16 cellular contexts compared by ENCODE assay signal in the genomic region with DNA sequence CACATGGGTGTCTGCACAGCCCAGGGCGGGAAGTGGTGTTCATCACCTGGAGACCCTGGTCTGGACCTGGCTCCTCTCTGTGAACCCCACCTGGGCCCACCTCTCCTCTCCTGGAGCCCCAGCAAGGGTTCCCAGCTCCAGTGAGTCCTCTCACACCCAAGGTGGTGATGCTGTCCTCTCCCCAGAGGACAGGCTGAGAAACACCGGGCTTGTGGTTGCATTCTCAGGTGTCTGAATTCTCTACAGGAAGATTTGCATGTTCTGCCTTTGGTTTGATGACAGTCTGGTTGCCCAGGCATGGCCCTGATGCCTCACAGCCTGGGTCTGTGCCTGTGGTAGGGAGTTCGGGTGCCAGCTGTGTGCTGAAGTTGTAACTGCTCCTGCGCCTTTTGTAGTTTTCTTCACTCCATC. TPM values are rescaled to one million over a fixed set of nuclear protein-coding genes. Genes with fewer than 3 reads are reported as not detected.
A peak's percentile ranks its signal among the peaks of the same experiment; 100 is the strongest.
DNase-seq lines count a peak whose midpoint lies in the region; ATAC-seq and TF ChIP-seq lines count a peak whose summit lies in the region.
"Had no signal": no experiment of that assay in that cellular context is flagged by ENCODE, and none has a peak within 500 bp of the region (broad histone marks: within the 10 kb centered on the region; RNA-seq: fewer than 3 reads in every experiment).

No MANE protein-coding gene starts in this region.

- no peak for ATAC-seq in activated naive CD8-positive, alpha-beta T cell treated with anti-CD3 and anti-CD28 coated beads, Interleukin-2, amount 10 ng/mL, durations not matched to agents 7 days and 5 days (ENCODE audit: low read depth)
- ATAC-seq in activated naive CD8-positive, alpha-beta T cell treated with anti-CD3 and anti-CD28 coated beads, Interleukin-2, amount 50 U/mL, for 24 hours, result no peak
- ATAC-seq: left lung had no signal

- H3K4me3 Mint-ChIP-seq in activated naive CD8-positive, alpha-beta T cell treated with anti-CD3 and anti-CD28 coated beads, Interleukin-2, amount 10 ng/mL, durations not matched to agents 7 days and 5 days, result no peak overlapping the region
- no peak overlapping the region for H3K4me3 Mint-ChIP-seq in activated naive CD8-positive, alpha-beta T cell treated with anti-CD3 and anti-CD28 coated beads, Interleukin-2, amount 50 U/mL, for 24 hours
- no peak overlapping the region for H3K4me3 Mint-ChIP-seq in endodermal cell

- peaks cover 4% of the 10 kb centered on the region for H3K36me3 ChIP-seq in endodermal cell (ENCODE audit: control insufficient read depth, insufficient read depth, low read length)
- H3K36me3 ChIP-seq in spleen, result peaks cover 0 to 41% (median 19%) of the 10 kb centered on the region in 6 donors

- no peaks in the 10 kb centered on the region for H3K27me3 Mint-ChIP-seq in activated naive CD8-positive, alpha-beta T cell treated with anti-CD3 and anti-CD28 coated beads, Interleukin-2, amount 10 ng/mL, durations not matched to agents 7 days and 5 days
- no peaks in the 10 kb centered on the region for H3K27me3 Mint-ChIP-seq in activated naive CD8-positive, alpha-beta T cell treated with anti-CD3 and anti-CD28 coated beads, Interleukin-2, amount 50 U/mL, for 24 hours
- H3K27me3 Mint-ChIP-seq in endodermal cell (ENCODE audit: insufficient read depth), result no peaks in the 10 kb centered on the region

- H3K27ac ChIP-seq in endodermal cell (ENCODE audit: low read depth, low read length) (no peak overlapping the region), spleen (peak overlapping the region in 5 of 8 donors; percentile 26 to 94 (median 54))
- H3K27ac ChIP-seq: epithelial cell of prostate, left lung had no signal

- POLR2A ChIA-PET in activated naive CD8-positive, alpha-beta T cell treated with anti-CD3 and anti-CD28 coated beads, Interleukin-2, amount 10 ng/mL, durations not matched to agents 7 days and 5 days (lab: Charles Lee), result no interaction called here

- peak; percentile 17 for DNase-seq in activated naive CD8-positive, alpha-beta T cell treated with anti-CD3 and anti-CD28 coated beads, Interleukin-2, amount 10 ng/mL, durations not matched to agents 7 days and 5 days
- no peak for DNase-seq in activated naive CD8-positive, alpha-beta T cell treated with anti-CD3 and anti-CD28 coated beads, Interleukin-2, amount 50 U/mL, for 24 hours
- peak; percentile 38 for DNase-seq in NAMALWA (ENCODE audit: low spot score)
- DNase-seq in endodermal cell, result peak; percentile 34
- peak; percentile 73 for DNase-seq in spleen
- DNase-seq in inferior parietal cortex (ENCODE audit: extremely low spot score), result no peak
- no peak for DNase-seq in SW480 (ENCODE audit: low spot score)
- DNase-seq in stimulated activated naive CD4-positive, alpha-beta T cell (lab: John Stamatoyannopoulos, UW), result no peak
- DNase-seq: activated CD4-positive, alpha-beta T cell treated with anti-CD3 and anti-CD28 coated beads for 1 hour; central memory CD4-positive, alpha-beta T cell; DMS79 treated with DMSO at 0.1 percent for 48 hours; GOT3; left lung; nucleus accumbens; SW 1271 had no signal

- H3K27me3 ChIP-seq in endodermal cell (ENCODE audit: control insufficient read depth, insufficient read depth, low read length, poor library complexity, severe bottlenecking) (no peaks in the 10 kb centered on the region), spleen (replicated peaks in 1 of 7) (no peaks in the 10 kb centered on the region)
- H3K27me3 ChIP-seq: left lung had no signal

- H3K4me1 ChIP-seq in endodermal cell (ENCODE audit: control insufficient read depth, insufficient read depth, low read length) (peaks cover 8% of the 10 kb centered on the region), spleen (peaks cover 44 to 90% (median 73%) of the 10 kb centered on the region in 6 donors)

- H3K9ac ChIP-seq in endodermal cell (ENCODE audit: extremely low read depth, low read length, poor library complexity, severe bottlenecking), result no peak overlapping the region

- no peak for TF ChIP-seq POLR2A in spleen (IDR thresholded peaks at IDR 0.05)

- H3K4me1 Mint-ChIP-seq in activated naive CD8-positive, alpha-beta T cell treated with anti-CD3 and anti-CD28 coated beads, Interleukin-2, amount 10 ng/mL, durations not matched to agents 7 days and 5 days, result peaks cover 30% of the 10 kb centered on the region
- peaks cover 50% of the 10 kb centered on the region for H3K4me1 Mint-ChIP-seq in activated naive CD8-positive, alpha-beta T cell treated with anti-CD3 and anti-CD28 coated beads, Interleukin-2, amount 50 U/mL, for 24 hours
- peaks cover 37% of the 10 kb centered on the region for H3K4me1 Mint-ChIP-seq in endodermal cell

- H3K36me3 Mint-ChIP-seq in activated naive CD8-positive, alpha-beta T cell treated with anti-CD3 and anti-CD28 coated beads, Interleukin-2, amount 10 ng/mL, durations not matched to agents 7 days and 5 days, result peaks cover 1% of the 10 kb centered on the region
- H3K36me3 Mint-ChIP-seq in activated naive CD8-positive, alpha-beta T cell treated with anti-CD3 and anti-CD28 coated beads, Interleukin-2, amount 50 U/mL, for 24 hours (ENCODE audit: low read depth), result peaks cover 20% of the 10 kb centered on the region
- H3K36me3 Mint-ChIP-seq in endodermal cell (ENCODE audit: low read depth), result peaks cover 30% of the 10 kb centered on the region

- no peak overlapping the region for H3K4me3 ChIP-seq in endodermal cell (ENCODE audit: low read length)
- no peak overlapping the region for H3K4me3 ChIP-seq in spleen
- H3K4me3 ChIP-seq: left lung had no signal

- H3K9me3 Mint-ChIP-seq in activated naive CD8-positive, alpha-beta T cell treated with anti-CD3 and anti-CD28 coated beads, Interleukin-2, amount 10 ng/mL, durations not matched to agents 7 days and 5 days, result no peaks in the 10 kb centered on the region
- H3K9me3 Mint-ChIP-seq in activated naive CD8-positive, alpha-beta T cell treated with anti-CD3 and anti-CD28 coated beads, Interleukin-2, amount 50 U/mL, for 24 hours, result no peaks in the 10 kb centered on the region
- H3K9me3 Mint-ChIP-seq in endodermal cell, result no peaks in the 10 kb centered on the region

- H3K9me3 ChIP-seq in endodermal cell (ENCODE audit: control insufficient read depth, low read length) (no peaks in the 10 kb centered on the region), spleen (no peaks in the 10 kb centered on the region)
- H3K9me3 ChIP-seq: left lung had no signal

- H3K27ac Mint-ChIP-seq in activated naive CD8-positive, alpha-beta T cell treated with anti-CD3 and anti-CD28 coated beads, Interleukin-2, amount 10 ng/mL, durations not matched to agents 7 days and 5 days, result no peak overlapping the region
- no peak overlapping the region for H3K27ac Mint-ChIP-seq in activated naive CD8-positive, alpha-beta T cell treated with anti-CD3 and anti-CD28 coated beads, Interleukin-2, amount 50 U/mL, for 24 hours
- H3K27ac Mint-ChIP-seq in endodermal cell, result peak overlapping the region; percentile 67

- WGBS in endodermal cell (ENCODE audit: insufficient coverage in 1 of 2, insufficient read length in 1 of 2), 2 experiments, result 97 to 100% methylated on average over 1 to 4 of the region's 4 CpGs
- WGBS in spleen, 5 donors, result 61 to 85% (median 82%) methylated on average over 4 of the region's 4 CpGs

- TF ChIP-seq CTCF in endodermal cell (conservative IDR thresholded peaks at IDR 0.05), result no peak
- TF ChIP-seq CTCF in spleen (IDR thresholded peaks at IDR 0.05 in 8 of 11, conservative IDR thresholded peaks at IDR 0.05 in 3 of 11), result no peak

- intact Hi-C loops in spleen (cut with DNase I; ENCODE audit: low total_unique reads), result loop anchor here (10.0 kb wide), 1 partner anchor 51 kb away; the partner anchor contains the start of gene UVSSA

RNA-seq across cellular contexts. Expression of gene MAEA, which starts 3.8 kb away (rescaled TPM):
- total RNA-seq in activated naive CD8-positive, alpha-beta T cell treated with anti-CD3 and anti-CD28 coated beads, Interleukin-2, amount 10 ng/mL, durations not matched to agents 7 days and 5 days, result 10 to 100 TPM; 73.2 to 82.9 TPM
- total RNA-seq in endodermal cell (10 to 100 TPM; 48.8 to 72.7 TPM), spleen (100 to 1,000 TPM in 1 of 7 donors, 10 to 100 TPM in 6; 64.3 to 112 (median 85.6) TPM)
- polyA plus RNA-seq in endodermal cell (2013, experiment 1 of 2), result 72.4 TPM
- 65.4 TPM for polyA plus RNA-seq in endodermal cell (2013, experiment 2 of 2)
- 10 to 100 TPM; 46.6 to 76.5 (median 58.8) TPM for polyA plus RNA-seq in spleen

RNA-seq across cellular contexts. Expression of gene CTBP1, which starts 44.6 kb away (rescaled TPM):
- total RNA-seq in activated naive CD8-positive, alpha-beta T cell treated with anti-CD3 and anti-CD28 coated beads, Interleukin-2, amount 10 ng/mL, durations not matched to agents 7 days and 5 days, result 100 to 1,000 TPM; 194 to 211 TPM
- 100 to 1,000 TPM; 181 to 189 TPM for total RNA-seq in endodermal cell
- 145 TPM for polyA plus RNA-seq in endodermal cell (2013, experiment 1 of 2)
- 147 TPM for polyA plus RNA-seq in endodermal cell (2013, experiment 2 of 2)
- total RNA-seq in spleen, result 100 to 1,000 TPM; 162 to 226 (median 196) TPM
- polyA plus RNA-seq in spleen, result 100 to 1,000 TPM; 101 to 176 (median 123) TPM

RNA-seq across cellular contexts. Expression of gene UVSSA, which starts 53.5 kb away (rescaled TPM):
- total RNA-seq in activated naive CD8-positive, alpha-beta T cell treated with anti-CD3 and anti-CD28 coated beads, Interleukin-2, amount 10 ng/mL, durations not matched to agents 7 days and 5 days, result 10 to 100 TPM; 30.0 to 30.9 TPM
- total RNA-seq in endodermal cell (10 to 100 TPM; 50.4 to 61.6 TPM), spleen (10 to 100 TPM; 23.9 to 54.0 (median 37.1) TPM)
- 19.2 TPM for polyA plus RNA-seq in endodermal cell (2013, experiment 1 of 2)
- 17.1 TPM for polyA plus RNA-seq in endodermal cell (2013, experiment 2 of 2)
- 10 to 100 TPM in 2 of 3 donors, 1 to 10 TPM in 1; 3.0 to 15.5 (median 10.3) TPM for polyA plus RNA-seq in spleen

Comparison
In these comparisons a context has a peak if more than half of its experiments do, and no peak if none do; other contexts are left out.
1. DNase-seq: peak in activated naive CD8-positive, alpha-beta T cell treated with anti-CD3 and anti-CD28 coated beads, Interleukin-2, amount 10 ng/mL, durations not matched to agents 7 days and 5 days (single experiment), NAMALWA (single experiment), endodermal cell (single experiment) and spleen (single experiment); none in activated naive CD8-positive, alpha-beta T cell treated with anti-CD3 and anti-CD28 coated beads, Interleukin-2, amount 50 U/mL, for 24 hours (single experiment), inferior parietal cortex (single experiment), SW480 (single experiment) and stimulated activated naive CD4-positive, alpha-beta T cell (0 of 6).